Comparison of ENCODE assay signal across 1 cellular context in the genomic region with DNA sequence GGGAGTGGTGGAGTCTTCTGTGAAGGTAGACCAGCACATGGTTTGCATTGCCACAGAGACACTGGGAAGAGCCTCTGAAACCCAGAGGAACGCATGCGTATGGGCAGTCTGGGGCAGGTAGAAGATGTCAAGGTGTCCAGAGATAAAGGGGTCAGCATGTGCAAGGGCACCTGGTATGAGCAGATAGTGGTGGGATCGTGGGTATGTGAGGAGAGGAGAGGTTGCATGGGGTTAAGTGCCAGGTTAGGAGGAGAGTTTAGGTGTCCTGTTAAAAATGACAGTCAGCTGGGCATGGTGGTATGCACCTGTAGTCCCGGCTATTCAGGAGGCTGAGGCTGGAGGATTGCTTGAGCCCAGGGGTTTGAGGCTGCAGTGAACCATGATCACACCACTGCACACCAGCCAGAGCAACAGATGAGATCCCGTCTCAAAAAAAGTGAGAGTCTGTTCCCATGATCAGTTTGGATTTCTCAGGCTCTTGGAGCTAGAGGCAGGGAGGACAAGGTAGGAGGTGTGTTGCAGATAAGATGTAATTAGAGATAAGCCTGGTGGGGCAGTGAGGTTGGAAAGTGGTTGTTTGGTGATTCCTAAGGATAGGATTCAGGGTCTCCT.
TF ChIP-seq lines count a peak whose summit lies in the region.

No MANE protein-coding gene starts in this region.

TF ChIP-seq in HCT116, 20 proteins besides CTCF, POLR2A, EP300 and RAD21:
- TF ChIP-seq ZBTB33 (IDR thresholded peaks at IDR 0.05; ENCODE audit: extremely low read depth, insufficient replicate concordance, low read length) (no peak), ZFX (IDR thresholded peaks at IDR 0.05) (no peak), JUND (IDR thresholded peaks at IDR 0.05) (no peak), YY1 (IDR thresholded peaks at IDR 0.05; ENCODE audit: extremely low read depth, insufficient replicate concordance, low read depth, low read length) (no peak), ZNF274 (IDR thresholded peaks at IDR 0.05; ENCODE audit: low read depth, low read length) (no peak), POLR2AphosphoS5 (IDR thresholded peaks at IDR 0.05; ENCODE audit: low read depth, low read length) (no peak; the same call in 1 of the 2 replicates), ELF1 (IDR thresholded peaks at IDR 0.05; ENCODE audit: borderline replicate concordance, low read depth) (no peak), FOSL1 (IDR thresholded peaks at IDR 0.05; ENCODE audit: low read depth) (no peak), MAX (IDR thresholded peaks at IDR 0.05) (no peak), EGR1 (IDR thresholded peaks at IDR 0.05; ENCODE audit: low read depth) (no peak), SP1 (IDR thresholded peaks at IDR 0.05; ENCODE audit: low read depth) (no peak), EZH2phosphoT487 (IDR thresholded peaks at IDR 0.05; ENCODE audit: borderline replicate concordance) (no peak), CBX3 (IDR thresholded peaks at IDR 0.05; ENCODE audit: low read depth) (no peak), TCF7L2 (IDR thresholded peaks at IDR 0.05; ENCODE audit: borderline replicate concordance, extremely low read depth, insufficient read depth, insufficient read length) (no peak), SRF (IDR thresholded peaks at IDR 0.05; ENCODE audit: low read depth) (no peak), ATF3 (IDR thresholded peaks at IDR 0.05) (no peak), EZH2 (IDR thresholded peaks at IDR 0.05) (no peak), SIN3A (IDR thresholded peaks at IDR 0.05; ENCODE audit: low read depth) (no peak)
- TF ChIP-seq, protein P1, sequence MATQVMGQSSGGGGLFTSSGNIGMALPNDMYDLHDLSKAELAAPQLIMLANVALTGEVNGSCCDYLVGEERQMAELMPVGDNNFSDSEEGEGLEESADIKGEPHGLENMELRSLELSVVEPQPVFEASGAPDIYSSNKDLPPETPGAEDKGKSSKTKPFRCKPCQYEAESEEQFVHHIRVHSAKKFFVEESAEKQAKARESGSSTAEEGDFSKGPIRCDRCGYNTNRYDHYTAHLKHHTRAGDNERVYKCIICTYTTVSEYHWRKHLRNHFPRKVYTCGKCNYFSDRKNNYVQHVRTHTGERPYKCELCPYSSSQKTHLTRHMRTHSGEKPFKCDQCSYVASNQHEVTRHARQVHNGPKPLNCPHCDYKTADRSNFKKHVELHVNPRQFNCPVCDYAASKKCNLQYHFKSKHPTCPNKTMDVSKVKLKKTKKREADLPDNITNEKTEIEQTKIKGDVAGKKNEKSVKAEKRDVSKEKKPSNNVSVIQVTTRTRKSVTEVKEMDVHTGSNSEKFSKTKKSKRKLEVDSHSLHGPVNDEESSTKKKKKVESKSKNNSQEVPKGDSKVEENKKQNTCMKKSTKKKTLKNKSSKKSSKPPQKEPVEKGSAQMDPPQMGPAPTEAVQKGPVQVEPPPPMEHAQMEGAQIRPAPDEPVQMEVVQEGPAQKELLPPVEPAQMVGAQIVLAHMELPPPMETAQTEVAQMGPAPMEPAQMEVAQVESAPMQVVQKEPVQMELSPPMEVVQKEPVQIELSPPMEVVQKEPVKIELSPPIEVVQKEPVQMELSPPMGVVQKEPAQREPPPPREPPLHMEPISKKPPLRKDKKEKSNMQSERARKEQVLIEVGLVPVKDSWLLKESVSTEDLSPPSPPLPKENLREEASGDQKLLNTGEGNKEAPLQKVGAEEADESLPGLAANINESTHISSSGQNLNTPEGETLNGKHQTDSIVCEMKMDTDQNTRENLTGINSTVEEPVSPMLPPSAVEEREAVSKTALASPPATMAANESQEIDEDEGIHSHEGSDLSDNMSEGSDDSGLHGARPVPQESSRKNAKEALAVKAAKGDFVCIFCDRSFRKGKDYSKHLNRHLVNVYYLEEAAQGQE (IDR thresholded peaks at IDR 0.05; ENCODE audit: low read depth): no peak
